In genomic region chr16:76535-77272, GRCh38 we compare ENCODE assay signal across 1 cellular context.
TF ChIP-seq lines count a peak whose summit lies in the region.

No MANE protein-coding gene starts in this region.

TF ChIP-seq in HepG2, 621 proteins besides CTCF, POLR2A, EP300 and RAD21 (continued from another document and continues in another):
- TF ChIP-seq ZGPAT (CRISPR knock-in tag; IDR thresholded peaks at IDR 0.05), result no peak
- no peak for TF ChIP-seq FOXP1 (IDR thresholded peaks at IDR 0.05)
- TF ChIP-seq FOXP1 (CRISPR knock-in tag; IDR thresholded peaks at IDR 0.05), result no peak
- no peak for TF ChIP-seq ZNF746 (CRISPR knock-in tag; IDR thresholded peaks at IDR 0.05)
- no peak for TF ChIP-seq SALL2 (CRISPR knock-in tag; IDR thresholded peaks at IDR 0.05)
- no peak for TF ChIP-seq ZNF619 (CRISPR knock-in tag; IDR thresholded peaks at IDR 0.05)
- no peak for TF ChIP-seq SP2 (CRISPR knock-in tag; IDR thresholded peaks at IDR 0.05)
- no peak for TF ChIP-seq ZNF296 (CRISPR knock-in tag; conservative IDR thresholded peaks at IDR 0.05)
- TF ChIP-seq ZBTB38 (CRISPR knock-in tag; IDR thresholded peaks at IDR 0.05), result no peak
- no peak for TF ChIP-seq ZNF256 (CRISPR knock-in tag; conservative IDR thresholded peaks at IDR 0.05)
- no peak for TF ChIP-seq ZSCAN12 (CRISPR knock-in tag; IDR thresholded peaks at IDR 0.05)
- TF ChIP-seq ZNF878 (CRISPR knock-in tag; IDR thresholded peaks at IDR 0.05), result no peak
- peak; percentile 27 for TF ChIP-seq ZNF883 (CRISPR knock-in tag; IDR thresholded peaks at IDR 0.05; ENCODE audit: not compliant biosample characterization)
- TF ChIP-seq ZNF24 (IDR thresholded peaks at IDR 0.05), result no peak
- TF ChIP-seq ZNF34 (CRISPR knock-in tag; IDR thresholded peaks at IDR 0.05; ENCODE audit: borderline replicate concordance), result no peak
- no peak for TF ChIP-seq ARID5B (CRISPR knock-in tag; IDR thresholded peaks at IDR 0.05)
- no peak for TF ChIP-seq RARG (CRISPR knock-in tag; IDR thresholded peaks at IDR 0.05; ENCODE audit: low read depth)
- no peak for TF ChIP-seq ZNF124 (CRISPR knock-in tag; IDR thresholded peaks at IDR 0.05)
- no peak for TF ChIP-seq ZNF609 (CRISPR knock-in tag; IDR thresholded peaks at IDR 0.05; ENCODE audit: borderline replicate concordance)
- no peak for TF ChIP-seq ZNF614 (CRISPR knock-in tag; IDR thresholded peaks at IDR 0.05; ENCODE audit: borderline replicate concordance)
- no peak for TF ChIP-seq RFXAP (CRISPR knock-in tag; IDR thresholded peaks at IDR 0.05; ENCODE audit: borderline replicate concordance)
- TF ChIP-seq SMAD3 (CRISPR knock-in tag; IDR thresholded peaks at IDR 0.05), result no peak
- no peak for TF ChIP-seq ZNF800 (CRISPR knock-in tag; IDR thresholded peaks at IDR 0.05)
- no peak for TF ChIP-seq MNT (IDR thresholded peaks at IDR 0.05)
- no peak for TF ChIP-seq ZFP36L2 (CRISPR knock-in tag; IDR thresholded peaks at IDR 0.05)
- no peak for TF ChIP-seq JUN (CRISPR knock-in tag; IDR thresholded peaks at IDR 0.05)
- no peak for TF ChIP-seq ZNF782 (CRISPR knock-in tag; IDR thresholded peaks at IDR 0.05; ENCODE audit: borderline replicate concordance)
- no peak for TF ChIP-seq PREB (CRISPR knock-in tag; IDR thresholded peaks at IDR 0.05)
- TF ChIP-seq GPN1 (CRISPR knock-in tag; IDR thresholded peaks at IDR 0.05; ENCODE audit: borderline replicate concordance), result no peak
- TF ChIP-seq HNRNPH1 (optimal IDR thresholded peaks at IDR 0.05; ENCODE audit: low read depth, low read length), result no peak
- no peak for TF ChIP-seq ZNF567 (CRISPR knock-in tag; IDR thresholded peaks at IDR 0.05; ENCODE audit: borderline replicate concordance)
- no peak for TF ChIP-seq BHLHE40 (IDR thresholded peaks at IDR 0.05; ENCODE audit: low read length)
- peak; percentile 66 for TF ChIP-seq FOSL2 (CRISPR knock-in tag; IDR thresholded peaks at IDR 0.05)
- no peak for TF ChIP-seq AFF4 (CRISPR knock-in tag; IDR thresholded peaks at IDR 0.05)
- no peak for TF ChIP-seq SYNCRIP (IDR thresholded peaks at IDR 0.05; ENCODE audit: insufficient read depth, low read depth, low read length)
- TF ChIP-seq ARNT2 (CRISPR knock-in tag; IDR thresholded peaks at IDR 0.05; ENCODE audit: low read depth), result peak; percentile 33; the same call in 1 of the 2 replicates
- TF ChIP-seq RBFOX2 (IDR thresholded peaks at IDR 0.05; ENCODE audit: low read depth, low read length), result no peak
- no peak for TF ChIP-seq ATF1 (CRISPR knock-in tag; IDR thresholded peaks at IDR 0.05)
- TF ChIP-seq ATF7-NPFF (CRISPR knock-in tag; IDR thresholded peaks at IDR 0.05; ENCODE audit: low read depth), result no peak
- TF ChIP-seq TOPORS (CRISPR knock-in tag; IDR thresholded peaks at IDR 0.05), result no peak
- no peak for TF ChIP-seq AKAP8 (CRISPR knock-in tag; IDR thresholded peaks at IDR 0.05)
- no peak for TF ChIP-seq NAIF1 (CRISPR knock-in tag; IDR thresholded peaks at IDR 0.05; ENCODE audit: borderline replicate concordance)
- TF ChIP-seq POLR2AphosphoS2 (IDR thresholded peaks at IDR 0.05; ENCODE audit: low read depth, low read length), result no peak
- no peak for TF ChIP-seq KAT2B (IDR thresholded peaks at IDR 0.05; ENCODE audit: borderline replicate concordance, low read depth, low read length)
- no peak for TF ChIP-seq ZSCAN29 (CRISPR knock-in tag; conservative IDR thresholded peaks at IDR 0.05)
- TF ChIP-seq ZNF768 (CRISPR knock-in tag; IDR thresholded peaks at IDR 0.05), result no peak
- TF ChIP-seq NFKB2 (CRISPR knock-in tag; IDR thresholded peaks at IDR 0.05; ENCODE audit: borderline replicate concordance), result no peak
- no peak for TF ChIP-seq RFX5 (IDR thresholded peaks at IDR 0.05; ENCODE audit: low read depth, low read length)
- TF ChIP-seq ZKSCAN5 (CRISPR knock-in tag; IDR thresholded peaks at IDR 0.05), result no peak
- TF ChIP-seq PPARG (CRISPR knock-in tag; conservative IDR thresholded peaks at IDR 0.05), result no peak
- TF ChIP-seq ZNF121 (CRISPR knock-in tag; IDR thresholded peaks at IDR 0.05), result no peak
- no peak for TF ChIP-seq NFIB (CRISPR knock-in tag; IDR thresholded peaks at IDR 0.05; ENCODE audit: borderline replicate concordance)
- no peak for TF ChIP-seq NCOA1 (CRISPR knock-in tag; IDR thresholded peaks at IDR 0.05)
- TF ChIP-seq ZNF569 (CRISPR knock-in tag; IDR thresholded peaks at IDR 0.05; ENCODE audit: borderline replicate concordance), result no peak
- TF ChIP-seq MLLT10 (CRISPR knock-in tag; IDR thresholded peaks at IDR 0.05), result no peak
- no peak for TF ChIP-seq ZNF282 (IDR thresholded peaks at IDR 0.05; ENCODE audit: partially characterized antibody)
